14 cellular contexts compared by ENCODE assay signal in genomic region chr11:118058311-118059230, GRCh38. TPM values are rescaled to one million over a fixed set of nuclear protein-coding genes. Genes with fewer than 3 reads are reported as not detected.
"Had no signal": no experiment of that assay in that cellular context is flagged by ENCODE, and none has a peak within 500 bp of the region (broad histone marks: within the 10 kb centered on the region; RNA-seq: fewer than 3 reads in every experiment).

No MANE protein-coding gene starts in this region.

- H3K9me3 Mint-ChIP-seq: activated naive CD4-positive, alpha-beta T cell treated with anti-CD3 and anti-CD28 coated beads, Interleukin-2, amount 50 U/mL, for 24 hours; nephron progenitor cell; type B pancreatic cell had no signal

- H3K27ac Mint-ChIP-seq: activated naive CD4-positive, alpha-beta T cell treated with anti-CD3 and anti-CD28 coated beads, Interleukin-2, amount 50 U/mL, for 24 hours; type B pancreatic cell had no signal

- DNase-seq: amygdala, mesenchymal stem cell, nephron progenitor cell, small intestine, substantia nigra, T1000 had no signal

- H3K36me3 Mint-ChIP-seq: activated naive CD4-positive, alpha-beta T cell treated with anti-CD3 and anti-CD28 coated beads, Interleukin-2, amount 50 U/mL, for 24 hours; brain; type B pancreatic cell had no signal

- H3K4me3 Mint-ChIP-seq: activated naive CD4-positive, alpha-beta T cell treated with anti-CD3 and anti-CD28 coated beads, Interleukin-2, amount 50 U/mL, for 24 hours; brain had no signal

- H3K4me1 Mint-ChIP-seq: activated naive CD4-positive, alpha-beta T cell treated with anti-CD3 and anti-CD28 coated beads, Interleukin-2, amount 50 U/mL, for 24 hours; brain had no signal

- H3K27me3 Mint-ChIP-seq: activated naive CD4-positive, alpha-beta T cell treated with anti-CD3 and anti-CD28 coated beads, Interleukin-2, amount 50 U/mL, for 24 hours had no signal

RNA-seq across cellular contexts. Expression of gene TMPRSS4, which starts 18.3 kb away (rescaled TPM):
- total RNA-seq: cerebellum, dermis microvascular lymphatic vessel endothelial cell, osteocyte, SK-MEL-5 had no signal

RNA-seq across cellular contexts. Expression of gene SMIM35, which starts 28.2 kb away (rescaled TPM):
- total RNA-seq: cerebellum, dermis microvascular lymphatic vessel endothelial cell, osteocyte, renal cortical epithelial cell, SK-MEL-5 had no signal
